22 cellular contexts compared by ENCODE assay signal in the genomic region with DNA sequence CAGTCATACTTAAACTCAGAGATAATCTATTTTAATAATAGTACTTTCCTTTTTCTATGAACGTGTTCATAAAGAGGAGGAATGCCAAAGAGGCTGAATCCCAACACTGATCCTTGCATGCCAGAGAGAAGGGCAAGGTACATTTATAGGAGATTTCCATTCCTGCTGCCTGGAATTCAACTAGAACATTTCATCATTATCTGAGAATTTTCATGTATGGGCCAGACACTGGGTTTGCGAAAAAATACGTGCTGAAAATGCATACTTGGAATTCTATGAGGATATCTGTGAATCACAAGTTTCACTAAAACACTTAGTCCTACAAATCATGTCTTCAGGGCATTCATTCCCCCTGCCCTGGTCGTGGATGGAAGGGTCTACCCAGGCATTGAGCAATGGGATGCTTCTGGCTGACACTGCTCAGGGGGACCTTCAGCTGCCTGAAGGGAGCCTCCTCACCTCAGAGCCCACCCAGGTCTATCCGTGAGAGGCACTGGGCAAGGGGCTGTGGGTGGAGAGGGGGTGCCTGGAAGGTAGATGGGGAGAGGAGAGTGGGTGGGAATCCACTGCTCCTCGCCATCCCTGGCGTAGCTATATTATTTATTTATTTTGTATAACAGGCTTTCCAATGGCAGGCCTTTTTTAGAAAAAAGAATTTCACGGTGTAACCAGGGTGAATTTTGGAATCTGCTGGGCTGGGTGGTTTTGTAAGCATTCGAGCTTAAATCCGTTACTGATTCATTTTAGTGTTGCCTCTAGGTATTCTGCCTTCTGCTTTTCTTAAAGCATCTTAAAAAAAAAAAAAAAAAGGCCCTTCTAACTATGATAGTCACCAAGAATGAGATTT.
DNase-seq lines count a peak whose midpoint lies in the region; ATAC-seq, FAIRE-seq and TF ChIP-seq lines count a peak whose summit lies in the region.
"Had no signal": no experiment of that assay in that cellular context is flagged by ENCODE, and none has a peak within 500 bp of the region (broad histone marks: within the 10 kb centered on the region; RNA-seq: fewer than 3 reads in every experiment).

No MANE protein-coding gene starts in this region.

- H2BK15ac ChIP-seq in mesenchymal stem cell (ENCODE audit: low read depth, poor library complexity, severe bottlenecking), result no peak overlapping the region

- FAIRE-seq in GM19239 (lab: Jason Lieb, UNC), result no peak
- FAIRE-seq: GM12892 had no signal

- H3K27me3 ChIP-seq in RWPE2 (ENCODE audit: insufficient read depth, poor library complexity, severe bottlenecking) (no peaks in the 10 kb centered on the region), mesenchymal stem cell (ENCODE audit: control insufficient read depth in 1 of 2, insufficient read depth in 1 of 2, low read length in 2 of 2) (no peaks in the 10 kb centered on the region), transverse colon (no peaks in the 10 kb centered on the region), stomach (peaks cover 0 to 22% (median 0%) of the 10 kb centered on the region in 3 donors)
- H3K27me3 ChIP-seq: gastrocnemius medialis, left lung, testis had no signal

- H2BK120ac ChIP-seq in mesenchymal stem cell (ENCODE audit: low read depth, low read length), result no peak overlapping the region

- no peak overlapping the region for H3K4me3 ChIP-seq in RWPE2 (ENCODE audit: severe bottlenecking)
- H3K4me3 ChIP-seq in choroid plexus epithelial cell (ENCODE audit: low read depth, low read length), result no peak overlapping the region
- no peak overlapping the region for H3K4me3 ChIP-seq in mesenchymal stem cell (ENCODE audit: insufficient read depth in 1 of 2, low read depth in 1 of 2, low read length in 2 of 2)
- H3K4me3 ChIP-seq in transverse colon, result no peak overlapping the region
- H3K4me3 ChIP-seq in stomach, result no peak overlapping the region
- H3K4me3 ChIP-seq: coronary artery, gastrocnemius medialis, left lung, skin epidermis, testis had no signal

- H4K91ac ChIP-seq in mesenchymal stem cell (ENCODE audit: low read length), result no peak overlapping the region

- H3K27ac ChIP-seq in RWPE2 (ENCODE audit: poor library complexity, severe bottlenecking) (peak overlapping the region; percentile 75), mesenchymal stem cell (ENCODE audit: low read length, poor library complexity, severe bottlenecking) (peak overlapping the region; percentile 41), transverse colon (peak overlapping the region; percentile 77 to 84 (median 78)), stomach (no peak overlapping the region)
- H3K27ac ChIP-seq: coronary artery had no signal

- no peak for TF ChIP-seq POLR2A in transverse colon (IDR thresholded peaks at IDR 0.05)
- no peak for TF ChIP-seq POLR2A in stomach (IDR thresholded peaks at IDR 0.05)

- intact Hi-C loops in transverse colon (cut with DNase I; ENCODE audit: low total_unique reads) (no loop called here), stomach (cut with DNase I; ENCODE audit: low total_unique reads) (no loop called here)

- H3K4me1 ChIP-seq in RWPE2 (ENCODE audit: insufficient read depth, poor library complexity, severe bottlenecking) (peaks cover 22% of the 10 kb centered on the region), mesenchymal stem cell (ENCODE audit: control insufficient read depth, insufficient read depth, low read depth, low read length) (peaks cover 3% of the 10 kb centered on the region), transverse colon (peaks cover 0 to 29% (median 27%) of the 10 kb centered on the region in 4 donors), stomach (peaks cover 0 to 26% (median 17%) of the 10 kb centered on the region in 4 donors)

- no peak for TF ChIP-seq EP300 in transverse colon (IDR thresholded peaks at IDR 0.05; ENCODE audit: low read depth)
- TF ChIP-seq EP300 in stomach (IDR thresholded peaks at IDR 0.05), result no peak

- no peak for TF ChIP-seq CTCF in RWPE2 (IDR thresholded peaks at IDR 0.05; ENCODE audit: poor library complexity, severe bottlenecking)
- no peak for TF ChIP-seq CTCF in choroid plexus epithelial cell (conservative IDR thresholded peaks at IDR 0.05; ENCODE audit: low read depth, low read length)
- TF ChIP-seq CTCF in transverse colon (IDR thresholded peaks at IDR 0.05), result no peak
- TF ChIP-seq CTCF in stomach (IDR thresholded peaks at IDR 0.05), result no peak

- no peak overlapping the region for H2BK12ac ChIP-seq in mesenchymal stem cell (ENCODE audit: low read length in 2 of 2)

- DNase-seq in RWPE2 (ENCODE audit: low spot score) (no peak), choroid plexus epithelial cell (ENCODE audit: low read depth) (peak; percentile 39), mesenchymal stem cell (peak; percentile 22), transverse colon (no peak), ureter (ENCODE audit: low spot score) (no peak), DMS153 treated with DMSO at 0.1 percent for 48 hours (lab: John Stamatoyannopoulos, UW; ENCODE audit: unreplicated experiment) (no peak), stomach (no peak), GM19239 (ENCODE audit: insufficient read length, low spot score) (no peak)
- DNase-seq: activated CD4-positive, alpha-beta T cell treated with anti-CD3 and anti-CD28 coated beads for 36 hours; activated effector memory CD4-positive, alpha-beta T cell treated with anti-CD3 and anti-CD28 coated beads, Interleukin-2, amount 50 U/mL, for 16 hours; amygdala; gastrocnemius medialis; Kasumi-1; left lung; NCI-H1105 treated with DMSO at 0.1 percent for 48 hours; NCI-H69; OCI-M1; stimulated activated CD4-positive, alpha-beta T cell treated with anti-CD3 and anti-CD28 coated beads, Interleukin-4, amount 100 ng/mL, for 4 hours had no signal

- in situ Hi-C loops in transverse colon (cut with MboI; ENCODE audit: low pct_ligation_motif_present in 1 of 4, low pct_unique_long_range_greater_than_20kb in 1 of 4, low sequenced_read_pairs in 3 of 4), result no loop called here

- H2BK5ac ChIP-seq in mesenchymal stem cell (ENCODE audit: low read depth, low read length, poor library complexity, severe bottlenecking), result no peak overlapping the region

- H3K4ac ChIP-seq in mesenchymal stem cell (ENCODE audit: low read depth in 1 of 2, low read length in 2 of 2), result no peak overlapping the region

- no peak overlapping the region for H3K9ac ChIP-seq in mesenchymal stem cell (ENCODE audit: low read length)

- H3K9me3 ChIP-seq in RWPE2 (ENCODE audit: severe bottlenecking) (no peaks in the 10 kb centered on the region), mesenchymal stem cell (ENCODE audit: control insufficient read depth, low read length) (no peaks in the 10 kb centered on the region), transverse colon (no peaks in the 10 kb centered on the region), stomach (no peaks in the 10 kb centered on the region)
- H3K9me3 ChIP-seq: gastrocnemius medialis, left lung, testis had no signal

- ATAC-seq in RWPE2 (ENCODE audit: low read depth), result peak; percentile 54

- WGBS in mesenchymal stem cell, result 77% methylated on average over 4 of the region's 10 CpGs
- 77 to 79% methylated on average over 6 to 10 of the region's 10 CpGs for WGBS in transverse colon (ENCODE audit: low coverage in 1 of 2), 2 donors
- 81 to 89% (median 88%) methylated on average over 9 to 10 of the region's 10 CpGs for WGBS in stomach, 5 donors

- H3K36me3 ChIP-seq in RWPE2 (ENCODE audit: low read depth) (no peaks in the 10 kb centered on the region), mesenchymal stem cell (ENCODE audit: control insufficient read depth in 1 of 2, insufficient read depth in 2 of 2, low read depth in 1 of 2, low read length in 2 of 2) (no peaks in the 10 kb centered on the region), transverse colon (no peaks in the 10 kb centered on the region), stomach (no peaks in the 10 kb centered on the region)
- H3K36me3 ChIP-seq: gastrocnemius medialis, left lung had no signal

- no peak overlapping the region for H2AFZ ChIP-seq in mesenchymal stem cell (ENCODE audit: low read depth, low read length)

- H3K79me1 ChIP-seq in mesenchymal stem cell (replicated peaks; ENCODE audit: low read length, poor library complexity, severe bottlenecking), result no peaks in the 10 kb centered on the region

- no peak overlapping the region for H3K23ac ChIP-seq in mesenchymal stem cell (ENCODE audit: low read length in 2 of 2)

- H3K18ac ChIP-seq in mesenchymal stem cell (ENCODE audit: low read depth in 1 of 2, low read length in 2 of 2), result peak overlapping the region in 1 of 2 experiments; percentile 31

- no peak overlapping the region for H4K8ac ChIP-seq in mesenchymal stem cell (ENCODE audit: low read length)

- H3K14ac ChIP-seq in mesenchymal stem cell (ENCODE audit: low read length in 2 of 2), result no peak overlapping the region

- H2AK5ac ChIP-seq in mesenchymal stem cell (ENCODE audit: low read length, severe bottlenecking), result peak overlapping the region; percentile 31

- H3K4me2 ChIP-seq in mesenchymal stem cell (ENCODE audit: low read length, poor library complexity, severe bottlenecking), result no peak overlapping the region

Comparison
In these comparisons a context has a peak if more than half of its experiments do, and no peak if none do; other contexts are left out.
1. DNase-seq: peak in choroid plexus epithelial cell (single experiment) and mesenchymal stem cell (single experiment); none in RWPE2 (single experiment), transverse colon (single experiment), ureter (single experiment), DMS153 treated with DMSO at 0.1 percent for 48 hours (single experiment), stomach (single experiment) and GM19239 (single experiment).
2. H3K27ac ChIP-seq: peak in RWPE2 (single experiment), mesenchymal stem cell (single experiment) and transverse colon (4 of 4); none in stomach (0 of 5).